In the genomic region with DNA sequence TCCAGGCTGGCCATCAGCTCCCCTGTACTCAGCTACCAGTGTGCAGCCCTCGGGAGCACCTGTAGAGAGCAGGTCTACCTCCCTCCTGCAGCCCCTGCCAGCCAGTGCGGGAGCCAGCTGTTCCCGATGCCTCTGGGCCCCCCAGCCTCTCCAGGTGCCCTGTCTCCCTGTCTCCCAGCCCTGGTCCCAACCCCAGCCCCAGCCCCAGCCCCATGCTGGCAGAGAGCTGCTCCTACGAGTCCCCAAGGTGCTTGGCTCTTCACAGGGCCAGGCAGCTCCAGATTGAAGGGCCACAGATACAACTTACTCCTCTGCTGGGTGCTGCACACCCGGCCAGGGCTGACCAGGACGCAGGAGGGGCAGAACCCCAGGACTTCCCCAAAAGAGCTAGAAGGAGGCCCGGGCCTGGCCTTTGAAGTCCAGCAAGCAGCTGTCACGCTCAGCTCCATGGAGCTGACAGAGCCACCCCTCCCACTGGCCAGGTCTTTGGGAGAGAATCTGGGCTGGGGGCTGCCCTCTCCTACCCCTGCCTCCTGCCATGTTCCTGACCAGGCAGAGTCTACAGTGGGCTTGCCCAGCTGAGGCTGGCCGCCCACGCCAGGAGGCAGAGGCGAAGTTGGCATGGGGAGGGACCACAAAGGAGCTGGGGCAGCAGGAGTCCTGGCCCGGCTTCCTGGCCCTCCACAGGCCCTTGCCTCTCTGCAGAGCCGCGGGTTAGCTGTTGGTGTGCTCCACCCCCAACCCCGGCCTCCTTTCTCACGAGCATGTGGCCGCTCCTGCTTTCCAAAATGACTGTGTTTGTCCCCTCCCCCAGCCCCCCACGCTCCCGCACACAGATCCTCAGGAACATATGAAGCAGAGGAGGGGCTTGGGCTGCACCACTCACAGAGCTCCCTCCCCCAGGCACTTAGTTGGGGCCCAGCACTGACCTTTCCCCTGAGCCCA, we compare ENCODE assay signal across 22 cellular contexts. TPM values are rescaled to one million over a fixed set of nuclear protein-coding genes. Genes with fewer than 3 reads are reported as not detected.
DNase-seq lines count a peak whose midpoint lies in the region; ATAC-seq and TF ChIP-seq lines count a peak whose summit lies in the region.
"Had no signal": no experiment of that assay in that cellular context is flagged by ENCODE, and none has a peak within 500 bp of the region (broad histone marks: within the 10 kb centered on the region; RNA-seq: fewer than 3 reads in every experiment).

No MANE protein-coding gene starts in this region.

- no peak for ATAC-seq in thoracic aorta (ENCODE audit: insufficient number of reproducible peaks, low FRiP score, low read depth)
- no peak for ATAC-seq in upper lobe of right lung
- ATAC-seq: left lung, Panc1 had no signal

- no peak for TF ChIP-seq POLR2A in esophagus muscularis mucosa (IDR thresholded peaks at IDR 0.05; ENCODE audit: low read depth)

- TF ChIP-seq EP300 in esophagus muscularis mucosa (IDR thresholded peaks at IDR 0.05), result no peak

- WGBS in esophagus muscularis mucosa, result 85% methylated on average over 10 of the region's 19 CpGs

- TF ChIP-seq CTCF in esophagus muscularis mucosa (IDR thresholded peaks at IDR 0.05), result no peak
- no peak for TF ChIP-seq CTCF in thoracic aorta (IDR thresholded peaks at IDR 0.05)
- no peak for TF ChIP-seq CTCF in upper lobe of right lung (IDR thresholded peaks at IDR 0.05)

- H3K36me3 ChIP-seq in esophagus muscularis mucosa, result peaks cover 4 to 44% (median 18%) of the 10 kb centered on the region in 4 donors
- peaks cover 3% of the 10 kb centered on the region for H3K36me3 ChIP-seq in thoracic aorta
- H3K36me3 ChIP-seq in upper lobe of right lung, result no peaks in the 10 kb centered on the region

- H3K4me3 ChIP-seq in esophagus muscularis mucosa (peak overlapping the region in 3 of 4 donors; percentile 4 to 47 (median 17)), thoracic aorta (peak overlapping the region; percentile 13), upper lobe of right lung (no peak overlapping the region)
- H3K4me3 ChIP-seq: left lung, tibial artery had no signal

- intact Hi-C loops in esophagus muscularis mucosa (cut with DNase I), result no loop called here
- intact Hi-C loops in upper lobe of right lung (cut with DNase I), result no loop called here

- H3K4me1 ChIP-seq in esophagus muscularis mucosa (peaks cover 0 to 4% (median 0%) of the 10 kb centered on the region in 4 donors), thoracic aorta (ENCODE audit: control insufficient read depth in 1 of 2, low read depth in 2 of 2) (peaks cover 0 to 16% of the 10 kb centered on the region in 2 donors), upper lobe of right lung (no peaks in the 10 kb centered on the region)
- H3K4me1 ChIP-seq: left lung had no signal

- H3K27me3 ChIP-seq in esophagus muscularis mucosa, result no peaks in the 10 kb centered on the region
- no peaks in the 10 kb centered on the region for H3K27me3 ChIP-seq in thoracic aorta (replicated peaks; ENCODE audit: insufficient read depth)
- H3K27me3 ChIP-seq in upper lobe of right lung, result no peaks in the 10 kb centered on the region
- H3K27me3 ChIP-seq: left lung had no signal

- H3K9me3 ChIP-seq in esophagus muscularis mucosa (no peaks in the 10 kb centered on the region), thoracic aorta (no peaks in the 10 kb centered on the region), upper lobe of right lung (no peaks in the 10 kb centered on the region)
- H3K9me3 ChIP-seq: left lung, tibial artery had no signal

- DNase-seq in anterior cingulate cortex (lab: John Stamatoyannopoulos, UW), result peak in 43 of 58 donors; percentile 5 to 82 (median 39)
- no peak for DNase-seq in esophagus muscularis mucosa (ENCODE audit: extremely low spot score)
- peak; percentile 45 for DNase-seq in left kidney (ENCODE audit: low read depth, low spot score)
- no peak for DNase-seq in thoracic aorta (ENCODE audit: low spot score)
- no peak for DNase-seq in NCI-H1092 treated with DMSO at 0.1 percent for 48 hours (lab: John Stamatoyannopoulos, UW)
- no peak for DNase-seq in upper lobe of right lung
- no peak for DNase-seq in central memory CD4-positive, alpha-beta T cell
- no peak for DNase-seq in cortex of kidney (lab: John Stamatoyannopoulos, UW)
- DNase-seq: activated CD4-positive, alpha-beta T cell treated with anti-CD3 and anti-CD28 coated beads for 4 hours; activated naive CD4-positive, alpha-beta T cell treated with anti-CD3 and anti-CD28 coated beads, Interleukin-2, amount 10 ng/mL, durations not matched to agents 7 days and 5 days; activated T-cell treated with anti-CD3 and anti-CD28 coated beads, Interleukin-2, amount 50 U/mL, for 48 hours; CD4-positive, alpha-beta T cell; HFFc6; left lung; NCI-H1105 treated with DMSO at 0.1 percent for 48 hours; NCI-H2081 treated with DMSO at 0.1 percent for 48 hours; NCI-H510A treated with DMSO at 0.1 percent for 48 hours; NK-92 treated with Interleukin-12 subunit alpha and Interleukin-12 subunit beta, amount 100 ng/mL, for 24 hours; stimulated activated CD4-positive, alpha-beta T cell treated with anti-CD3 and anti-CD28 coated beads, Interleukin-2, amount 100 ng/mL, for 48 hours; stimulated activated naive CD4-positive, alpha-beta T cell treated with Interleukin-2 at 50 U/mL for 16 hours; tibial artery had no signal

- no peak overlapping the region for H3K27ac ChIP-seq in esophagus muscularis mucosa (replicated peaks in 1 of 4)
- H3K27ac ChIP-seq in thoracic aorta, result no peak overlapping the region
- no peak overlapping the region for H3K27ac ChIP-seq in upper lobe of right lung
- H3K27ac ChIP-seq: left lung, tibial artery had no signal

RNA-seq across cellular contexts. Expression of a gene that starts 9.4 kb away (rescaled TPM):
- total RNA-seq in esophagus muscularis mucosa (under 1 TPM; under 0.01 to 0.98 (median 0.64) TPM), thoracic aorta (1 to 10 TPM in 1 of 2 donors, under 1 TPM in 1; 0.41 to 5.7 TPM), upper lobe of right lung (0.43 TPM)

RNA-seq across cellular contexts. Expression of a gene that starts 40.9 kb away (rescaled TPM):
- 1 to 10 TPM; 3.7 to 7.5 (median 5.2) TPM for total RNA-seq in esophagus muscularis mucosa
- 1 to 10 TPM; 5.7 to 7.8 TPM for total RNA-seq in thoracic aorta
- 4.5 TPM for total RNA-seq in upper lobe of right lung

RNA-seq across cellular contexts. Expression of a gene that starts 59.8 kb away (rescaled TPM):
- total RNA-seq in esophagus muscularis mucosa (10 to 100 TPM; 15.2 to 20.2 (median 15.9) TPM), thoracic aorta (10 to 100 TPM in 1 of 2 donors, 1 to 10 TPM in 1; 8.0 to 18.8 TPM), upper lobe of right lung (18.8 TPM)

Comparison
In these comparisons a context has a peak if more than half of its experiments do, and no peak if none do; other contexts are left out.
1. DNase-seq: peak in anterior cingulate cortex (43 of 58) and left kidney (single experiment); none in esophagus muscularis mucosa (single experiment), thoracic aorta (single experiment), NCI-H1092 treated with DMSO at 0.1 percent for 48 hours (single experiment), upper lobe of right lung (single experiment), central memory CD4-positive, alpha-beta T cell (single experiment) and cortex of kidney (single experiment).